13 cellular contexts compared by ENCODE assay signal in the genomic region with DNA sequence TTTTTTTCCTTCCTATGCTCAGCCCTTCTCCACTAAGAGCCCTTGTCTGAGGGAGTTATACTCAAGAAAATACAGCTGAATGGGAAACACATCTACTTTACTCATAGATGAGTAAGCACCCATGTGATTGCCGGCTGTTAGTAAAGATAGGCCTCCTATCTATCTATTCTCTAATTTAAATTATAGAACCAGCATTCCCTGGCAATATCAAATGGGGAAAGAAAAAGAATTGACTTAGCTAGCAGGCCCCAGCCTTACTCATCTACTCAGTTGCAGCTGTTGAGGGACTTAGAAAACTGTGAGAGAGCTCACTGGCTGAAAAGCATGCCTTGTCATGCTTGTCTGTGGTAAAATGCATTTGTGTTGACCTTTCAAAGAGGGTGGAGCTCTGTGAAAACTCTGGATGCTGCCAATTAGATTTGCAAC. TPM values are rescaled to one million over a fixed set of nuclear protein-coding genes. Genes with fewer than 3 reads are reported as not detected.
DNase-seq lines count a peak whose midpoint lies in the region; ATAC-seq, FAIRE-seq and TF ChIP-seq lines count a peak whose summit lies in the region.
"Had no signal": no experiment of that assay in that cellular context is flagged by ENCODE, and none has a peak within 500 bp of the region (broad histone marks: within the 10 kb centered on the region; RNA-seq: fewer than 3 reads in every experiment).

No MANE protein-coding gene starts in this region.

- no peak overlapping the region for H3K9ac ChIP-seq in endothelial cell of umbilical vein (replicated peaks; ENCODE audit: extremely low read depth, insufficient read depth, low read length)

- no peak for FAIRE-seq in endothelial cell of umbilical vein (lab: Jason Lieb, UNC)
- FAIRE-seq: colon, D721Med had no signal

- H3K9me3 ChIP-seq in Panc1 (ENCODE audit: control insufficient read depth, insufficient read depth, low read depth, low read length) (no peaks in the 10 kb centered on the region), endothelial cell of umbilical vein (replicated peaks; ENCODE audit: control insufficient read depth, insufficient read depth, low read length) (no peaks in the 10 kb centered on the region), mucosa of descending colon (no peaks in the 10 kb centered on the region)

- H3K36me3 ChIP-seq in Panc1 (ENCODE audit: control insufficient read depth, insufficient read depth, low read length) (peaks cover 7% of the 10 kb centered on the region; the same call in 1 of the 2 replicates), endothelial cell of umbilical vein (ENCODE audit: control insufficient read depth in 2 of 2, extremely low read depth in 1 of 2, insufficient read depth in 2 of 2, low read length in 2 of 2) (peaks cover 3 to 5% of the 10 kb centered on the region in 2 experiments), mucosa of descending colon (ENCODE audit: low read depth) (no peaks in the 10 kb centered on the region), H7 (replicated peaks; ENCODE audit: control insufficient read depth, insufficient read depth, low read length) (peaks cover 4% of the 10 kb centered on the region)

- intact Hi-C loops in Panc1 (cut with micrococcal nuclease; ENCODE audit: unreplicated experiment) (no loop called here), endothelial cell of umbilical vein (cut with micrococcal nuclease) (no loop called here), mucosa of descending colon (cut with DNase I, micrococcal nuclease) (no loop called here), left colon (cut with DNase I, micrococcal nuclease) (no loop called here)

- POLR2A ChIA-PET in Panc1 (lab: Charles Lee): no interaction called here
- POLR2A ChIA-PET in endothelial cell of umbilical vein (lab: Charles Lee): interaction anchor here (0.5 kb wide), 1 partner anchor 15 kb away, joined by 3 read pairs; no protein-coding TSS in a partner anchor

- dilution Hi-C loops in endothelial cell of umbilical vein (cut with MboI; ENCODE audit: extremely low pct_ligation_motif_present, low sequenced_read_pairs): no loop called here

- ATAC-seq in Panc1 (peak; percentile 74; the same call in 1 of the 2 replicates), mucosa of descending colon (peak; percentile 14), left colon (no peak)

- H3K4me1 ChIP-seq in Panc1 (ENCODE audit: control insufficient read depth, insufficient read depth, low read length): no peaks in the 10 kb centered on the region
- peaks cover 26% of the 10 kb centered on the region for H3K4me1 ChIP-seq in endothelial cell of umbilical vein (ENCODE audit: control insufficient read depth, extremely low read depth, insufficient read depth, low read length)
- no peaks in the 10 kb centered on the region for H3K4me1 ChIP-seq in mucosa of descending colon (ENCODE audit: low read depth)

- in situ Hi-C loops in Caki2 (cut with HindIII; ENCODE audit: low pct_unique_long_range_greater_than_20kb, low sequenced_read_pairs) (no loop called here), Panc1 (cut with HindIII; ENCODE audit: low pct_unique_long_range_greater_than_20kb, low sequenced_read_pairs) (no loop called here)

- DNase-seq in Caki2 (ENCODE audit: low read depth) (peak; percentile 55), Panc1 (ENCODE audit: low read depth, low spot score) (peak; percentile 22), endothelial cell of umbilical vein (ENCODE audit: low read depth, low spot score) (peak; percentile 34), mucosa of descending colon (no peak), H7 (no peak), NOMO-1 treated with DMSO at 0.1 percent for 48 hours (lab: John Stamatoyannopoulos, UW; ENCODE audit: unreplicated experiment) (no peak), left colon (no peak)
- DNase-seq in activated CD8-positive, alpha-beta memory T cell treated with anti-CD3 and anti-CD28 coated beads, Interleukin-2, amount 50 U/mL, for 48 hours: no peak
- DNase-seq: activated T-cell treated with anti-CD3 and anti-CD28 coated beads, Interleukin-2, amount 50 U/mL, for 1 hour; NCI-H1092 treated with DMSO at 0.1 percent for 48 hours; stimulated activated CD4-positive, alpha-beta T cell treated with anti-CD3 and anti-CD28 coated beads, Interleukin-1b, Interleukin-23, amount 100 ng/mL, for 48 hours had no signal

- no peak overlapping the region for H2AFZ ChIP-seq in endothelial cell of umbilical vein (ENCODE audit: low read depth, low read length)

- H3K4me2 ChIP-seq in endothelial cell of umbilical vein (ENCODE audit: insufficient read depth, low read length): no peak overlapping the region

- CTCF ChIA-PET in Panc1 (lab: Charles Lee) (no interaction called here), endothelial cell of umbilical vein (lab: Charles Lee) (interaction anchor here (1.0 to 3.3 kb wide), 3 partner anchors 9 to 44 kb away, joined by 3 to 15 read pairs (median 5); no protein-coding TSS in a partner anchor)

- no peak for TF ChIP-seq CTCF in Panc1 (IDR thresholded peaks at IDR 0.05)
- no peak for TF ChIP-seq CTCF in endothelial cell of umbilical vein (IDR thresholded peaks at IDR 0.05; ENCODE audit: extremely low read depth in 1 of 2, insufficient read depth in 1 of 2, low read depth in 1 of 2, low read length in 2 of 2)
- TF ChIP-seq CTCF in mucosa of descending colon (IDR thresholded peaks at IDR 0.05): no peak

- H3K9me1 ChIP-seq in endothelial cell of umbilical vein (replicated peaks; ENCODE audit: control insufficient read depth, extremely low read depth, insufficient read depth, low read length): no peaks in the 10 kb centered on the region

- no peak for TF ChIP-seq POLR2A in endothelial cell of umbilical vein (IDR thresholded peaks at IDR 0.05; ENCODE audit: low read depth, low read length)

- BruUV-seq in Panc1 (replicated peaks; lab: Mats Ljungman, UMichigan) (no TSS peak), endothelial cell of umbilical vein (replicated peaks; lab: Mats Ljungman, UMichigan) (no TSS peak)

- H3K27me3 ChIP-seq in Panc1 (ENCODE audit: control insufficient read depth, insufficient read depth, low read length) (no peaks in the 10 kb centered on the region), endothelial cell of umbilical vein (ENCODE audit: control insufficient read depth in 2 of 2, insufficient read depth in 2 of 2, low read length in 2 of 2) (no peaks in the 10 kb centered on the region), H7 (ENCODE audit: control insufficient read depth, insufficient read depth, low read length) (no peaks in the 10 kb centered on the region)

- peaks cover 9% of the 10 kb centered on the region for H4K20me1 ChIP-seq in endothelial cell of umbilical vein (replicated peaks; ENCODE audit: control insufficient read depth, extremely low read depth, insufficient read depth, low read length)

- H3K79me2 ChIP-seq in endothelial cell of umbilical vein (ENCODE audit: control insufficient read depth, insufficient read depth, low read length): peaks cover 1% of the 10 kb centered on the region

- H3K4me3 ChIP-seq in Panc1 (ENCODE audit: low read depth in 2 of 2, low read length in 2 of 2): no peak overlapping the region
- no peak overlapping the region for H3K4me3 ChIP-seq in endothelial cell of umbilical vein (replicated peaks in 1 of 3; ENCODE audit: insufficient read depth in 1 of 3, low read depth in 1 of 3, low read length in 3 of 3)
- no peak overlapping the region for H3K4me3 ChIP-seq in mucosa of descending colon
- no peak overlapping the region for H3K4me3 ChIP-seq in H7 (ENCODE audit: insufficient read depth, low read depth, low read length)

- H3K27ac ChIP-seq in Panc1 (ENCODE audit: low read length): no peak overlapping the region
- H3K27ac ChIP-seq in endothelial cell of umbilical vein (ENCODE audit: insufficient read depth, low read depth, low read length): peak overlapping the region; percentile 11

TF ChIP-seq in endothelial cell of umbilical vein, 7 proteins besides CTCF, POLR2A, EP300 and RAD21:
- TF ChIP-seq, protein P1, sequence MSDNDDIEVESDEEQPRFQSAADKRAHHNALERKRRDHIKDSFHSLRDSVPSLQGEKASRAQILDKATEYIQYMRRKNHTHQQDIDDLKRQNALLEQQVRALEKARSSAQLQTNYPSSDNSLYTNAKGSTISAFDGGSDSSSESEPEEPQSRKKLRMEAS (IDR thresholded peaks at IDR 0.05; ENCODE audit: insufficient read depth, insufficient read length): no peak
- TF ChIP-seq FOS (IDR thresholded peaks at IDR 0.05; ENCODE audit: borderline replicate concordance, insufficient read depth, low read length): peak; percentile 60

RNA-seq across cellular contexts. Expression of gene GOLGA4, which starts 48.2 kb away (rescaled TPM):
- total RNA-seq in Caki2 (2014; rRNA removed; shearing (Covaris generic); ENCODE audit: low replicate concordance): 11.3 and 14.1 TPM in 2 replicates
- total RNA-seq in Panc1 (2021; ENCODE audit: unreplicated experiment): 59.6 TPM
- 16.5 TPM for polyA plus RNA-seq in Panc1 (2012; ENCODE audit: insufficient read length)
- total RNA-seq in endothelial cell of umbilical vein: 58.3 and 69.6 TPM in 2 replicates
- polyA plus RNA-seq in endothelial cell of umbilical vein: 5.1 and 7.6 TPM in 2 replicates
- polyA plus RNA-seq in endothelial cell of umbilical vein (2011; cell fraction: cytosol; rRNA removed): 11.5 and 11.6 TPM in 2 replicates
- polyA plus RNA-seq in endothelial cell of umbilical vein (2011; cell fraction: nucleus; rRNA removed): 21.1 and 22.6 TPM in 2 replicates
- 34.4 and 44.7 TPM in 2 replicates for polyA plus RNA-seq in endothelial cell of umbilical vein (2012)
- 25.6 and 32.8 TPM in 2 replicates for polyA minus RNA-seq in endothelial cell of umbilical vein
- 17.8 TPM for polyA minus RNA-seq in endothelial cell of umbilical vein (2011; cell fraction: cytosol; rRNA and poly(A)+ RNA removed)
- 46.5 and 54.7 TPM in 2 replicates for polyA minus RNA-seq in endothelial cell of umbilical vein (2011; cell fraction: nucleus; rRNA and poly(A)+ RNA removed)
- total RNA-seq in mucosa of descending colon: 100 to 1,000 TPM in 2 of 3 donors, 10 to 100 TPM in 1; 91.1 to 112 (median 102) TPM
- 25.8 and 52.5 TPM in 2 replicates for total RNA-seq in H7 (2014; rRNA removed; shearing (Covaris generic))
- total RNA-seq in left colon: 100 to 1,000 TPM in 1 of 2 donors, 10 to 100 TPM in 1; 96.1 to 122 TPM

Comparison
In these comparisons a context has a peak if more than half of its experiments do, and no peak if none do; other contexts are left out.
1. DNase-seq: peak in Caki2 (single experiment), Panc1 (single experiment) and endothelial cell of umbilical vein (single experiment); none in mucosa of descending colon (0 of 3), H7 (single experiment), NOMO-1 treated with DMSO at 0.1 percent for 48 hours (single experiment), left colon (0 of 2) and activated CD8-positive, alpha-beta memory T cell treated with anti-CD3 and anti-CD28 coated beads, Interleukin-2, amount 50 U/mL, for 48 hours (single experiment).